Comparison of ENCODE assay signal across 18 cellular contexts in genomic region chr3:132401255-132401654, GRCh38. TPM values are rescaled to one million over a fixed set of nuclear protein-coding genes. Genes with fewer than 3 reads are reported as not detected.
DNase-seq lines count a peak whose midpoint lies in the region; ATAC-seq, FAIRE-seq and TF ChIP-seq lines count a peak whose summit lies in the region.
"Had no signal": no experiment of that assay in that cellular context is flagged by ENCODE, and none has a peak within 500 bp of the region (broad histone marks: within the 10 kb centered on the region; RNA-seq: fewer than 3 reads in every experiment).

No MANE protein-coding gene starts in this region.

- TF ChIP-seq CTCF in GM12865 (IDR thresholded peaks at IDR 0.05; ENCODE audit: insufficient read depth, low read depth, low read length, missing control alignments) (no peak), bronchial epithelial cell (IDR thresholded peaks at IDR 0.05; ENCODE audit: insufficient read depth, low read length, severe bottlenecking) (no peak), GM20000 (IDR thresholded peaks at IDR 0.05; ENCODE audit: extremely low read depth, missing control alignments) (no peak)

- FAIRE-seq in bronchial epithelial cell (lab: Jason Lieb, UNC) (peak; percentile 36), urothelium cell line (lab: Jason Lieb, UNC) (peak; percentile 62)
- FAIRE-seq: D721Med, GM12891, GM18507 had no signal

- H3K4me3 ChIP-seq in GM12865 (ENCODE audit: low read depth, low read length) (no peak overlapping the region), bronchial epithelial cell (ENCODE audit: low read depth, low read length) (no peak overlapping the region)
- H3K4me3 ChIP-seq: GM23338 had no signal

- no peaks in the 10 kb centered on the region for H3K36me3 ChIP-seq in bronchial epithelial cell (ENCODE audit: control insufficient read depth, insufficient read depth, low read length)

- ATAC-seq in GM19455 (IDR thresholded peaks at IDR 0.05; ENCODE audit: unreplicated experiment): no peak
- ATAC-seq: GM23338, HCT116 had no signal

- no peaks in the 10 kb centered on the region for H3K27me3 ChIP-seq in bronchial epithelial cell (ENCODE audit: control insufficient read depth, insufficient read depth, low read length)

- peak; percentile 66 for DNase-seq in GM12865 (ENCODE audit: low read depth)
- DNase-seq in bronchial epithelial cell (ENCODE audit: low read depth): no peak
- DNase-seq in urothelium cell line (ENCODE audit: low spot score): no peak
- no peak for DNase-seq in activated CD4-positive, alpha-beta T cell treated with anti-CD3 and anti-CD28 coated beads for 1 hour
- no peak for DNase-seq in GM20000 (ENCODE audit: low spot score)
- DNase-seq: CD4-positive, alpha-beta T cell; CD8-positive, alpha-beta memory T cell; DMS 273 treated with DMSO at 0.1 percent for 48 hours; DMS79; EL; GDM1; H9 had no signal

RNA-seq across cellular contexts. Expression of gene DNAJC13, which starts 16.0 kb away (rescaled TPM):
- total RNA-seq in bronchial epithelial cell: 34.2 and 37.8 TPM in 2 replicates
